9 cellular contexts compared by ENCODE assay signal in genomic region chr9:78707481-78707977, GRCh38.
DNase-seq lines count a peak whose midpoint lies in the region; ATAC-seq and TF ChIP-seq lines count a peak whose summit lies in the region.
"Had no signal": no experiment of that assay in that cellular context is flagged by ENCODE, and none has a peak within 500 bp of the region (broad histone marks: within the 10 kb centered on the region; RNA-seq: fewer than 3 reads in every experiment).

No MANE protein-coding gene starts in this region.

- no peak overlapping the region for H3T11ph ChIP-seq in H9 (ENCODE audit: low read length)

- no peaks in the 10 kb centered on the region for H3K9me3 ChIP-seq in H9 (ENCODE audit: control insufficient read depth, low read depth, low read length)

- H2BK15ac ChIP-seq in H9 (ENCODE audit: low read depth, low read length) = no peak overlapping the region

- no peak overlapping the region for H4K5ac ChIP-seq in H9 (ENCODE audit: insufficient read length, low read depth, low read length)

- H3K4me1 Mint-ChIP-seq in memory B cell (peaks cover 14% of the 10 kb centered on the region), H9 (peaks cover 6 to 8% of the 10 kb centered on the region in 2 experiments)
- H3K4me1 Mint-ChIP-seq in activated CD8-positive, alpha-beta T cell treated with anti-CD3 and anti-CD28 coated beads for 36 hours (ENCODE audit: low read depth) = no peaks in the 10 kb centered on the region
- H3K4me1 Mint-ChIP-seq in activated T-helper 2 cell treated with anti-CD3 and anti-CD28 coated beads, Interferon-gamma antibody, Interleukin-2, Interleukin-4, amounts not matched to agents 10 μg/mL and 5 μg/mL and 100 μg/mL, durations not matched to agents 14 hours and 24 hours and 36 hours (ENCODE audit: low read depth) = peaks cover 3% of the 10 kb centered on the region

- H3K27me3 Mint-ChIP-seq in memory B cell (no peaks in the 10 kb centered on the region), H9 (ENCODE audit: low read depth) (no peaks in the 10 kb centered on the region)
- H3K27me3 Mint-ChIP-seq in activated CD8-positive, alpha-beta T cell treated with anti-CD3 and anti-CD28 coated beads for 36 hours = peaks cover 1% of the 10 kb centered on the region
- H3K27me3 Mint-ChIP-seq in activated T-helper 2 cell treated with anti-CD3 and anti-CD28 coated beads, Interferon-gamma antibody, Interleukin-2, Interleukin-4, amounts not matched to agents 10 μg/mL and 5 μg/mL and 100 μg/mL, durations not matched to agents 14 hours and 24 hours and 36 hours (ENCODE audit: low read depth) = no peaks in the 10 kb centered on the region

- CTCF ChIA-PET in activated CD8-positive, alpha-beta T cell treated with anti-CD3 and anti-CD28 coated beads for 36 hours (lab: Charles Lee) = no interaction called here

- no peak overlapping the region for H3K14ac ChIP-seq in H9 (ENCODE audit: insufficient read depth, low read length)

- peaks cover 3% of the 10 kb centered on the region for H3K9me3 Mint-ChIP-seq in memory B cell
- peaks cover 0 to 2% of the 10 kb centered on the region in 2 experiments; a peak in 1 of 5 replicates for H3K9me3 Mint-ChIP-seq in H9
- H3K9me3 Mint-ChIP-seq in activated CD8-positive, alpha-beta T cell treated with anti-CD3 and anti-CD28 coated beads for 36 hours = no peaks in the 10 kb centered on the region
- no peaks in the 10 kb centered on the region for H3K9me3 Mint-ChIP-seq in activated T-helper 2 cell treated with anti-CD3 and anti-CD28 coated beads, Interferon-gamma antibody, Interleukin-2, Interleukin-4, amounts not matched to agents 10 μg/mL and 5 μg/mL and 100 μg/mL, durations not matched to agents 14 hours and 24 hours and 36 hours

- H3K36me3 Mint-ChIP-seq in memory B cell = no peaks in the 10 kb centered on the region
- peaks cover 0 to 4% (median 1%) of the 10 kb centered on the region in 3 experiments; a peak in 2 of 7 replicates for H3K36me3 Mint-ChIP-seq in H9 (ENCODE audit: insufficient read depth in 1 of 3, low read depth in 3 of 3)
- H3K36me3 Mint-ChIP-seq in activated CD8-positive, alpha-beta T cell treated with anti-CD3 and anti-CD28 coated beads for 36 hours (ENCODE audit: low read depth) = no peaks in the 10 kb centered on the region
- no peaks in the 10 kb centered on the region for H3K36me3 Mint-ChIP-seq in activated T-helper 2 cell treated with anti-CD3 and anti-CD28 coated beads, Interferon-gamma antibody, Interleukin-2, Interleukin-4, amounts not matched to agents 10 μg/mL and 5 μg/mL and 100 μg/mL, durations not matched to agents 14 hours and 24 hours and 36 hours (ENCODE audit: low read depth)

- no peak overlapping the region for H4K8ac ChIP-seq in H9 (replicated peaks; ENCODE audit: insufficient read length, low read depth, low read length)

- no peak overlapping the region for H2AFZ ChIP-seq in H9 (ENCODE audit: low read length)

- H3K9ac ChIP-seq in H9 (ENCODE audit: extremely low read depth, insufficient read length, low read length) = no peak overlapping the region

- H3K18ac ChIP-seq in H9 (ENCODE audit: insufficient read length, low read depth, low read length) = no peak overlapping the region

- H3K4me3 Mint-ChIP-seq in memory B cell (peak overlapping the region; percentile 47), H9 (no peak overlapping the region)
- H3K4me3 Mint-ChIP-seq in activated CD8-positive, alpha-beta T cell treated with anti-CD3 and anti-CD28 coated beads for 36 hours = no peak overlapping the region
- no peak overlapping the region for H3K4me3 Mint-ChIP-seq in activated T-helper 2 cell treated with anti-CD3 and anti-CD28 coated beads, Interferon-gamma antibody, Interleukin-2, Interleukin-4, amounts not matched to agents 10 μg/mL and 5 μg/mL and 100 μg/mL, durations not matched to agents 14 hours and 24 hours and 36 hours (ENCODE audit: low read depth)

- H3K27me3 ChIP-seq in H9 (ENCODE audit: insufficient read depth, low read length) = no peaks in the 10 kb centered on the region

- H2AK5ac ChIP-seq in H9 (ENCODE audit: insufficient read length, low read length) = no peak overlapping the region

- H3K23me2 ChIP-seq in H9 (ENCODE audit: insufficient read length, low read depth, low read length, poor library complexity, severe bottlenecking) = no peaks in the 10 kb centered on the region

- H2BK120ac ChIP-seq in H9 (ENCODE audit: low read depth, low read length, poor library complexity, severe bottlenecking) = no peak overlapping the region

- H2BK20ac ChIP-seq in H9 (ENCODE audit: low read depth, low read length, poor library complexity, severe bottlenecking) = no peak overlapping the region

- intact Hi-C loops in activated CD8-positive, alpha-beta T cell treated with anti-CD3 and anti-CD28 coated beads for 36 hours (cut with micrococcal nuclease) = no loop called here
- intact Hi-C loops in activated T-helper 2 cell treated with anti-CD3 and anti-CD28 coated beads, Interferon-gamma antibody, Interleukin-2, Interleukin-4, amounts not matched to agents 10 μg/mL and 5 μg/mL and 100 μg/mL, durations not matched to agents 14 hours and 24 hours and 36 hours (cut with micrococcal nuclease) = no loop called here

- H3K79me2 ChIP-seq in H9 (ENCODE audit: insufficient read depth, low read length) = no peaks in the 10 kb centered on the region

- no peak overlapping the region for H3K56ac ChIP-seq in H9 (ENCODE audit: insufficient read length, low read depth, low read length)

- H2BK12ac ChIP-seq in H9 (ENCODE audit: insufficient read length, low read depth, low read length) = no peak overlapping the region

- DNase-seq in NAMALWA (ENCODE audit: low spot score) (peak; percentile 17), memory B cell (ENCODE audit: low spot score in 2 of 2) (no peak), H9 (no peak), D341Med (ENCODE audit: low spot score) (no peak)
- DNase-seq in activated CD8-positive, alpha-beta T cell treated with anti-CD3 and anti-CD28 coated beads for 36 hours = no peak
- no peak for DNase-seq in activated T-helper 2 cell treated with anti-CD3 and anti-CD28 coated beads, Interferon-gamma antibody, Interleukin-2, Interleukin-4, amounts not matched to agents 10 μg/mL and 5 μg/mL and 100 μg/mL, durations not matched to agents 14 hours and 24 hours and 36 hours (ENCODE audit: low spot score)
- DNase-seq: activated effector memory CD4-positive, alpha-beta T cell treated with Interleukin-2 at 50 U/mL for 16 hours had no signal

- no peak for TF ChIP-seq CTCF in H9 (conservative IDR thresholded peaks at IDR 0.05)
- TF ChIP-seq CTCF in activated CD8-positive, alpha-beta T cell treated with anti-CD3 and anti-CD28 coated beads for 36 hours (IDR thresholded peaks at IDR 0.05) = no peak

- POLR2A ChIA-PET in activated CD8-positive, alpha-beta T cell treated with anti-CD3 and anti-CD28 coated beads for 36 hours (lab: Charles Lee) = no interaction called here

- no peak overlapping the region for H3K4me2 ChIP-seq in H9 (ENCODE audit: insufficient read depth, insufficient read length, low read length)

- H3K79me1 ChIP-seq in H9 (ENCODE audit: insufficient read depth, low read depth, low read length, poor library complexity, severe bottlenecking) = no peaks in the 10 kb centered on the region

- ATAC-seq in GM18519 (IDR thresholded peaks at IDR 0.05; ENCODE audit: low FRiP score, unreplicated experiment) (peak; percentile 99), HG02852 (IDR thresholded peaks at IDR 0.05; ENCODE audit: unreplicated experiment) (peak; percentile 95), memory B cell (ENCODE audit: low read depth) (peak; percentile 89)
- ATAC-seq in activated CD8-positive, alpha-beta T cell treated with anti-CD3 and anti-CD28 coated beads for 36 hours = no peak

- H4K91ac ChIP-seq in H9 (ENCODE audit: insufficient read length, low read depth, low read length) = no peak overlapping the region

- WGBS in H9 (ENCODE audit: extremely low coverage, insufficient read length, low lambda C conversion rate) = no CpG with 5 or more reads among the region's 1 CpG

- H2BK5ac ChIP-seq in H9 (ENCODE audit: insufficient read length, low read length) = no peak overlapping the region

- no peak overlapping the region for H3K4ac ChIP-seq in H9 (ENCODE audit: low read depth, low read length)

- H3K27ac Mint-ChIP-seq in memory B cell (no peak overlapping the region), H9 (no peak overlapping the region)
- H3K27ac Mint-ChIP-seq in activated CD8-positive, alpha-beta T cell treated with anti-CD3 and anti-CD28 coated beads for 36 hours = no peak overlapping the region
- H3K27ac Mint-ChIP-seq in activated T-helper 2 cell treated with anti-CD3 and anti-CD28 coated beads, Interferon-gamma antibody, Interleukin-2, Interleukin-4, amounts not matched to agents 10 μg/mL and 5 μg/mL and 100 μg/mL, durations not matched to agents 14 hours and 24 hours and 36 hours = no peak overlapping the region

- no peaks in the 10 kb centered on the region for H4K20me1 ChIP-seq in H9 (ENCODE audit: control insufficient read depth, insufficient read depth, insufficient read length)

- no peak overlapping the region for H3K27ac ChIP-seq in H9 (ENCODE audit: insufficient read length, low read depth, low read length)

- no peak overlapping the region for H3K23ac ChIP-seq in H9 (ENCODE audit: insufficient read length, low read depth, low read length)

- H3K4me1 ChIP-seq in H9 (ENCODE audit: insufficient read depth, low read length) = no peaks in the 10 kb centered on the region
